10 cellular contexts compared by ENCODE assay signal in genomic region chr17:69506489-69506888, GRCh38.
DNase-seq lines count a peak whose midpoint lies in the region; ATAC-seq, FAIRE-seq and TF ChIP-seq lines count a peak whose summit lies in the region.
"Had no signal": no experiment of that assay in that cellular context is flagged by ENCODE, and none has a peak within 500 bp of the region (broad histone marks: within the 10 kb centered on the region; RNA-seq: fewer than 3 reads in every experiment).

No MANE protein-coding gene starts in this region.

- no peak for TF ChIP-seq POLR2A in A549 (IDR thresholded peaks at IDR 0.05; ENCODE audit: low read length)
- TF ChIP-seq POLR2A in vagina (IDR thresholded peaks at IDR 0.05): no peak

- H3K36me3 ChIP-seq in OCI-LY3 (replicated peaks; ENCODE audit: low read depth, low read length) (peaks cover 37% of the 10 kb centered on the region), vagina (no peaks in the 10 kb centered on the region), small intestine (ENCODE audit: control insufficient read depth in 2 of 2, insufficient read depth in 2 of 2, low read length in 2 of 2) (no peaks in the 10 kb centered on the region)

- no peaks in the 10 kb centered on the region for H4K20me1 ChIP-seq in OCI-LY3 (ENCODE audit: insufficient read depth, low read length)

- TF ChIP-seq EP300 in A549 (IDR thresholded peaks at IDR 0.05): no peak

- no peak; a peak in 1 of 5 replicates for TF ChIP-seq RAD21 in A549 (conservative IDR thresholded peaks at IDR 0.05 in 1 of 2, IDR thresholded peaks at IDR 0.05 in 1 of 2)

- no peak overlapping the region for H2AFZ ChIP-seq in OCI-LY3 (ENCODE audit: low read depth, low read length)

- H3K27me3 ChIP-seq in OCI-LY3 (ENCODE audit: low read depth, low read length) (no peaks in the 10 kb centered on the region), vagina (no peaks in the 10 kb centered on the region), small intestine (ENCODE audit: control insufficient read depth in 2 of 2, insufficient read depth in 2 of 2, low read length in 2 of 2) (no peaks in the 10 kb centered on the region)

- H3K4me2 ChIP-seq in A549 (no peak overlapping the region), OCI-LY3 (ENCODE audit: low read length) (no peak overlapping the region)

- DNase-seq in A549 (ENCODE audit: low read depth in 1 of 2, low spot score in 1 of 2) (peak; percentile 37 to 56), fibroblast of pulmonary artery (ENCODE audit: low read depth) (no peak), vagina (ENCODE audit: extremely low spot score in 2 of 2) (no peak), small intestine (no peak), amniotic stem cell (lab: John Stamatoyannopoulos, UW) (no peak)
- DNase-seq: NCI-H2029 had no signal

- FAIRE-seq in A549 (lab: Jason Lieb, UNC) (no peak), small intestine (lab: Jason Lieb, UNC) (no peak)

- no peak overlapping the region for H3K4me3 ChIP-seq in A549
- H3K4me3 ChIP-seq in OCI-LY3 (ENCODE audit: low read length): no peak overlapping the region
- H3K4me3 ChIP-seq in fibroblast of pulmonary artery (replicated peaks; ENCODE audit: low read depth, low read length): no peak overlapping the region
- H3K4me3 ChIP-seq in vagina: no peak overlapping the region
- no peak overlapping the region for H3K4me3 ChIP-seq in small intestine (ENCODE audit: low read depth in 1 of 2, low read length in 2 of 2)
- H3K4me3 ChIP-seq: skin epidermis had no signal

- H3K4me1 ChIP-seq in A549 (peaks cover 15% of the 10 kb centered on the region), OCI-LY3 (ENCODE audit: low read length) (peaks cover 50% of the 10 kb centered on the region), vagina (peaks cover 12% of the 10 kb centered on the region), small intestine (ENCODE audit: control insufficient read depth in 2 of 2, insufficient read depth in 1 of 2, low read depth in 1 of 2, low read length in 1 of 2) (peaks cover 0 to under 1% of the 10 kb centered on the region in 2 donors)

- no peak overlapping the region for H3K27ac ChIP-seq in A549
- no peak overlapping the region for H3K27ac ChIP-seq in OCI-LY3 (ENCODE audit: low read length)
- no peak overlapping the region for H3K27ac ChIP-seq in vagina
- H3K27ac ChIP-seq in small intestine (ENCODE audit: low read depth in 1 of 2, low read length in 1 of 2): no peak overlapping the region
- H3K27ac ChIP-seq: skin epidermis had no signal

- H3K79me2 ChIP-seq in OCI-LY3 (ENCODE audit: low read length): no peaks in the 10 kb centered on the region; the same call in 1 of the 2 replicates

- CTCF ChIA-PET in A549 (lab: Yijun Ruan, JAX): interaction anchor here (0.6 to 9.5 kb wide), 12 partner anchors 11 to 1369 kb away, joined by 3 to 133 read pairs (median 4); no protein-coding TSS in a partner anchor

- ATAC-seq in A549 (peak; percentile 67 to 78; a peak in 5 of 6 replicates), HG03571 (IDR thresholded peaks at IDR 0.05; ENCODE audit: unreplicated experiment) (no peak)

- TF ChIP-seq CTCF in A549 (IDR thresholded peaks at IDR 0.05) (peak; percentile 31; the same call in 2 of the 3 replicates), GM12874 (IDR thresholded peaks at IDR 0.05; ENCODE audit: insufficient read depth, low read depth, low read length) (peak; percentile 31; the same call in 1 of the 2 replicates), OCI-LY3 (IDR thresholded peaks at IDR 0.05; ENCODE audit: low read depth, low read length) (peak; percentile 34), fibroblast of pulmonary artery (IDR thresholded peaks at IDR 0.05; ENCODE audit: low read length, missing control alignments) (peak; percentile 17), vagina (IDR thresholded peaks at IDR 0.05) (no peak)

- no peak overlapping the region for H3K9ac ChIP-seq in OCI-LY3 (ENCODE audit: low read length)

- intact Hi-C loops in vagina (cut with DNase I): no loop called here

- POLR2A ChIA-PET in A549 (lab: Yijun Ruan, JAX): interaction anchor here (0.6 kb wide), 1 partner anchor 180 kb away, joined by 3 read pairs; the partner anchor contains the start of gene ABCA5

- 100% methylated on average over 1 of the region's 1 CpG for WGBS in A549 (ENCODE audit: missing lambda C conversion rate)
- 96 to 97% (median 97%) methylated on average over 1 of the region's 1 CpG for WGBS in small intestine, 3 donors

- no peaks in the 10 kb centered on the region for H3K9me3 ChIP-seq in A549
- H3K9me3 ChIP-seq in OCI-LY3 (ENCODE audit: insufficient read depth, low read length): no peaks in the 10 kb centered on the region
- no peaks in the 10 kb centered on the region for H3K9me3 ChIP-seq in vagina
- H3K9me3 ChIP-seq in small intestine (ENCODE audit: control insufficient read depth, low read depth): no peaks in the 10 kb centered on the region

TF ChIP-seq in A549, 52 proteins besides CTCF, POLR2A, EP300 and RAD21:
- TF ChIP-seq MAFK (IDR thresholded peaks at IDR 0.05; ENCODE audit: partially characterized antibody): no peak
- no peak for TF ChIP-seq ZSCAN20 (CRISPR knock-in tag; IDR thresholded peaks at IDR 0.05)
- no peak for TF ChIP-seq NR3C1 (IDR thresholded peaks at IDR 0.05)
- no peak for TF ChIP-seq MAX (IDR thresholded peaks at IDR 0.05)
- TF ChIP-seq FOSB (CRISPR knock-in tag; IDR thresholded peaks at IDR 0.05): no peak
- no peak for TF ChIP-seq RARB (CRISPR knock-in tag; IDR thresholded peaks at IDR 0.05)
- TF ChIP-seq BHLHE40 (IDR thresholded peaks at IDR 0.05; ENCODE audit: low read depth, low read length): no peak
- TF ChIP-seq CBX2 (IDR thresholded peaks at IDR 0.05; ENCODE audit: borderline replicate concordance, low read depth): no peak
- TF ChIP-seq HDAC2 (IDR thresholded peaks at IDR 0.05): no peak
- no peak for TF ChIP-seq ZC3H11A (IDR thresholded peaks at IDR 0.05)
- no peak for TF ChIP-seq SMC3 (IDR thresholded peaks at IDR 0.05)
- TF ChIP-seq PHF8 (IDR thresholded peaks at IDR 0.05; ENCODE audit: borderline replicate concordance, low read depth): no peak
- no peak for TF ChIP-seq CHD2 (IDR thresholded peaks at IDR 0.05; ENCODE audit: low read length, partially characterized antibody)
- no peak for TF ChIP-seq CEBPB (IDR thresholded peaks at IDR 0.05)
- TF ChIP-seq CBX8 (IDR thresholded peaks at IDR 0.05): no peak
- no peak for TF ChIP-seq MYC (IDR thresholded peaks at IDR 0.05; ENCODE audit: borderline replicate concordance, low read length)
- no peak for TF ChIP-seq RCOR1 (IDR thresholded peaks at IDR 0.05; ENCODE audit: low read depth, low read length)

Comparison
In these comparisons a context has a peak if more than half of its experiments do, and no peak if none do; other contexts are left out.
1. DNase-seq: peak in A549 (2 of 2); none in fibroblast of pulmonary artery (single experiment), vagina (0 of 2), small intestine (single experiment) and amniotic stem cell (single experiment).
2. CTCF ChIP-seq: peak in A549 (single experiment), GM12874 (single experiment), OCI-LY3 (single experiment) and fibroblast of pulmonary artery (single experiment); none in vagina (0 of 3).